9 cellular contexts compared by ENCODE assay signal in the genomic region with DNA sequence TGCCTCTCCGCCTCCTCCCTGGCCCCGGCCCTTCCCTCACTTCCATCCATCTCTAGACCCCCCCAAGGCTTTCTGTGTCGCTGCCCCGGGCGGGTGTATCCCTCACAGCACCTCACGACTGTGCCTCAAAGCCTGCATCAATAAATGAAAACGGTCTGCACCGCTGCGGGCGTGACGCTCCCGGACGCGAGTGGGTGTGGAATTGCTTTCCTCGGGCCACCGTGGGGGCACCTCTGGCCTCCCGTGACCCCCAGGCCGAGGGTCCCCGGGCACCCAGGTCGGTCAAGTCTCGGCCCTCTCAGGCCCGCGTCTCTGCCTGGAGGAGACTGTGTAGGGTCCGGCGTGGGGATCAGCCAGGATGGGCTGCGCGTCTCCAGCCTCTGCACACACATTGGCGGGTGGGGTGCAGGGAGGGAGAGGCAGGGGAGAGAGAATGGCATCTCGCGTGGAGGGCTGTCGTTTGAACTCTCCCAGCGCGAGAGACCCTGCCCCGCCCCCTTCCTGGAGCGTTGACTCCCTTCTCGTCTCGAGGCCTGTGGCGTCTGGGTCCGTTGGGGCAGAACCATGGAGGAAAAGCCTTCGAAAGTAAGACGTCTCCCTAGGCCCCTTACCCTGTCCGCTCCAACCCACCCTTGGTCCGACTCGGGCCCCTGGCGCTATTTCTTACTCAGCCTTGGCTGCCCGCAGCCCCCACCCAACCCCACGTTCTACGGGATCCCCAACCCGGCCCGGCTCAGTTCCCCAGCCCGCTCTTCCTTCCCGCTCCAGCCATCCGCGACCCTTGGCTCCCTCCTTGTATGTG. TPM values are rescaled to one million over a fixed set of nuclear protein-coding genes. Genes with fewer than 3 reads are reported as not detected.
DNase-seq lines count a peak whose midpoint lies in the region; ATAC-seq and TF ChIP-seq lines count a peak whose summit lies in the region.
"Had no signal": no experiment of that assay in that cellular context is flagged by ENCODE, and none has a peak within 500 bp of the region (broad histone marks: within the 10 kb centered on the region; RNA-seq: fewer than 3 reads in every experiment).

A gene with protein sequence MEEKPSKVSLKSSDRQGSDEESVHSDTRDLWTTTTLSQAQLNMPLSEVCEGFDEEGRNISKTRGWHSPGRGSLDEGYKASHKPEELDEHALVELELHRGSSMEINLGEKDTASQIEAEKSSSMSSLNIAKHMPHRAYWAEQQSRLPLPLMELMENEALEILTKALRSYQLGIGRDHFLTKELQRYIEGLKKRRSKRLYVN (plus strand): TSS at position 512 of the 802 bp plus-strand sequence. CDS start 53 bp downstream, at position 565.

- peak; percentile 14 for ATAC-seq in GM23338
- ATAC-seq in gastrocnemius medialis = no peak
- ATAC-seq in HG03039 (IDR thresholded peaks at IDR 0.05; ENCODE audit: unreplicated experiment) = no peak

- peaks cover 12% of the 10 kb centered on the region; the same call in 1 of the 2 replicates for H3K4me1 ChIP-seq in GM23338 (ENCODE audit: insufficient read depth)
- H3K4me1 ChIP-seq in gastrocnemius medialis = peaks cover 6 to 21% of the 10 kb centered on the region in 2 donors

- H4K20me1 ChIP-seq in GM23338 (replicated peaks; ENCODE audit: insufficient read depth) = peaks cover 16% of the 10 kb centered on the region; the same call in 1 of the 2 replicates

- peaks cover 25% of the 10 kb centered on the region for H3F3A ChIP-seq in GM23338 (replicated peaks; ENCODE audit: low read depth)

- in situ Hi-C loops in gastrocnemius medialis (cut with MboI; ENCODE audit: low sequenced_read_pairs in 4 of 4) = loop anchor here in 3 of 4 donors (5.0 kb wide), 2 partner anchors 93 to 98 kb away; a partner anchor contains a TSS

- H3K4me1 Mint-ChIP-seq in GM23338 (peaks cover 19% of the 10 kb centered on the region), glutamatergic neuron (ENCODE audit: low read depth, unreplicated experiment) (peaks cover 2% of the 10 kb centered on the region)

- H3K9me3 ChIP-seq in gastrocnemius medialis = no peaks in the 10 kb centered on the region
- H3K9me3 ChIP-seq: adrenal gland had no signal

- H3K36me3 ChIP-seq in GM23338 (ENCODE audit: insufficient read depth) (no peaks in the 10 kb centered on the region), gastrocnemius medialis (no peaks in the 10 kb centered on the region)
- H3K36me3 ChIP-seq: adrenal gland had no signal

- TF ChIP-seq POLR2A in gastrocnemius medialis (IDR thresholded peaks at IDR 0.05) = no peak

- H3K4me3 Mint-ChIP-seq in GM23338 (peak within 1 kb of the TSS; percentile 73), glutamatergic neuron (ENCODE audit: unreplicated experiment) (peak within 1 kb of the TSS; percentile 70)

- H3K9me2 ChIP-seq in GM23338 (ENCODE audit: insufficient read depth) = no peaks in the 10 kb centered on the region

- H3K27me3 Mint-ChIP-seq in GM23338 (ENCODE audit: insufficient read depth, low read depth, poor library complexity) = peaks cover 82% of the 10 kb centered on the region
- peaks cover 33% of the 10 kb centered on the region for H3K27me3 Mint-ChIP-seq in glutamatergic neuron (ENCODE audit: unreplicated experiment)

- H3K27ac ChIP-seq in GM23338 (ENCODE audit: low read depth) = no peak within 1 kb of the TSS
- no peak within 1 kb of the TSS for H3K27ac ChIP-seq in gastrocnemius medialis
- H3K27ac ChIP-seq: adrenal gland had no signal

- H3K27ac Mint-ChIP-seq in GM23338 (no peak within 1 kb of the TSS), glutamatergic neuron (ENCODE audit: unreplicated experiment) (no peak within 1 kb of the TSS)

- H3K36me3 Mint-ChIP-seq in GM23338 (ENCODE audit: low read depth) (no peaks in the 10 kb centered on the region), glutamatergic neuron (ENCODE audit: unreplicated experiment) (no peaks in the 10 kb centered on the region)

- peak within 1 kb of the TSS; percentile 81 for H3K4me2 ChIP-seq in GM23338

- H3K27me3 ChIP-seq in GM23338 (ENCODE audit: insufficient read depth) = peaks cover 83% of the 10 kb centered on the region
- H3K27me3 ChIP-seq in gastrocnemius medialis = peaks cover 56 to 66% (median 61%) of the 10 kb centered on the region in 3 donors

- DNase-seq in GM23338 (ENCODE audit: low spot score) (peak; percentile 81), glutamatergic neuron (no peak), gastrocnemius medialis (no peak), SIG-M5 (lab: John Stamatoyannopoulos, UW) (no peak), superior temporal gyrus (ENCODE audit: extremely low spot score) (no peak), glomerular visceral epithelial cell (ENCODE audit: extremely low spot score) (no peak)

- no peaks in the 10 kb centered on the region for H3K79me2 ChIP-seq in GM23338 (replicated peaks; ENCODE audit: insufficient read depth)

- TF ChIP-seq CTCF in GM23338 (conservative IDR thresholded peaks at IDR 0.05; ENCODE audit: low read depth in 2 of 2) (no peak), WI38 (IDR thresholded peaks at IDR 0.05; ENCODE audit: low read depth, low read length) (no peak), glutamatergic neuron (IDR thresholded peaks at IDR 0.05; ENCODE audit: partially characterized antibody, unreplicated experiment) (no peak), gastrocnemius medialis (IDR thresholded peaks at IDR 0.05 in 4 of 5, conservative IDR thresholded peaks at IDR 0.05 in 1 of 5) (no peak)

- H2AFZ ChIP-seq in GM23338 = peak within 1 kb of the TSS; percentile 97

- H3K4me3 ChIP-seq in GM23338 = peak within 1 kb of the TSS; percentile 56
- H3K4me3 ChIP-seq in WI38 (ENCODE audit: low read depth, low read length) = peak within 1 kb of the TSS; percentile 23
- peak within 1 kb of the TSS; percentile 46 to 76 (median 58) for H3K4me3 ChIP-seq in gastrocnemius medialis

- H3K9me3 Mint-ChIP-seq in GM23338 (no peaks in the 10 kb centered on the region; the same call in 2 of the 3 replicates), glutamatergic neuron (ENCODE audit: unreplicated experiment) (peaks cover 7% of the 10 kb centered on the region)

- intact Hi-C loops in gastrocnemius medialis (cut with DNase I; ENCODE audit: low total_unique reads) = loop anchor here (1.0 kb wide), 2 partner anchors 15 to 96 kb away; a partner anchor contains a TSS

TF ChIP-seq in GM23338, 12 proteins besides CTCF, POLR2A, EP300 and RAD21:
- TF ChIP-seq ZNF114 (CRISPR knock-in tag; IDR thresholded peaks at IDR 0.05) (no peak), STAT1 (IDR thresholded peaks at IDR 0.05; ENCODE audit: unreplicated experiment) (no peak), EZH2 (IDR thresholded peaks at IDR 0.05; ENCODE audit: low read depth, unreplicated experiment) (peak; percentile 40)

RNA-seq across cellular contexts. Expression of the gene that starts here (rescaled TPM):
- not detected in 2 replicates for total RNA-seq in GM23338 (2014; rRNA removed; shearing (Covaris generic))
- 0.99 and 1.8 TPM in 2 replicates for polyA plus RNA-seq in GM23338 (2016; fragmentation: Nextera tagmentation; extraction: Ambion mirVana)
- total RNA-seq in glutamatergic neuron (ENCODE audit: unreplicated experiment) (not detected), gastrocnemius medialis (not detected)
